In the genomic region with DNA sequence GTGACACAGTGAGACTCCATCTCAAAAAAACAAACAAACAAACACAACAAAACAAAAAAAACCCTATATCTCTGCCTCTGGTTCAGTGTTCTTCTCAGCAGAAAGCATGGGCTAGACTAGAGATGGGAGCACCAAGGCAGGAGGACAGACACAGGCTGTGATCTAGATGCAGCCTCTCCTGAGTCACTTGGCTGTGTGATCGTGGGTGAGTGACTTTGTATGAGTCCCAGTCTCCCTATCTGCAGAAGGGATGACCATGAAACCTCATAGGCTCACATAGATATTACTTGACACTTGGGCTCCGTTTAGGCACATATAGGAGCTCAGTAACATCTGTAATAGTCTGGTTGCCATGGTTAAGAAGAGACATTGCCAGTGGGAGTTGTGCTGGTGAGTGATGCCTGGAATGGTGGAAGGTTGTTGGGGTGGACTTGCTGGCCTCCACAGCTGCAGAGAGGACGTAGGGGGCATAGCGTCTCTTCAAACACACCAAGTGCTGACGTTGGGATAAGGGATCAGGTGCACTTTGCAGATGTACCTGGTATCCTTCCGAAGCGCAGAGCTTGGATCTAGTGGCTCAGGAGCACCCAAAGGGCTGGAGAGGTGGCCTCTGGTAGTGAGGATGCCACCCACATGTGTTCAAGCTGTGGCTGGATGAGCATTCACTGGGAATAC, we compare ENCODE assay signal across 21 cellular contexts.
DNase-seq lines count a peak whose midpoint lies in the region; ATAC-seq, FAIRE-seq and TF ChIP-seq lines count a peak whose summit lies in the region.
"Had no signal": no experiment of that assay in that cellular context is flagged by ENCODE, and none has a peak within 500 bp of the region (broad histone marks: within the 10 kb centered on the region; RNA-seq: fewer than 3 reads in every experiment).

No MANE protein-coding gene starts in this region.

- no peak overlapping the region for H3K9ac ChIP-seq in K562 (ENCODE audit: insufficient read depth in 1 of 2, low read depth in 2 of 2, low read length in 2 of 2)

- TF ChIP-seq CTCF in K562 (IDR thresholded peaks at IDR 0.05 in 2 of 3, conservative IDR thresholded peaks at IDR 0.05 in 1 of 3; ENCODE audit: insufficient read depth in 2 of 3, low read depth in 1 of 3, low read length in 3 of 3), result no peak
- no peak for TF ChIP-seq CTCF in testis (IDR thresholded peaks at IDR 0.05)

- CTCF ChIA-PET in activated CD8-positive, alpha-beta memory T cell treated with anti-CD3 and anti-CD28 coated beads, Interleukin-2, amount 10 ng/mL, durations not matched to agents 7 days and 5 days (lab: Charles Lee), result no interaction called here
- CTCF ChIA-PET in K562 (lab: Yijun Ruan, JAX; ENCODE audit: low intra/inter-chr PET ratio), result no interaction called here
- CTCF ChIA-PET in HEK293T (lab: Yijun Ruan, JAX), result no interaction called here

- H3K27ac ChIP-seq in K562 (ENCODE audit: extremely low read depth, low read depth, low read length) (no peak overlapping the region), testis (no peak overlapping the region)
- H3K27ac ChIP-seq: thyroid gland, VCaP had no signal

- H3K27ac Mint-ChIP-seq in activated CD8-positive, alpha-beta memory T cell treated with anti-CD3 and anti-CD28 coated beads, Interleukin-2, amount 10 ng/mL, durations not matched to agents 7 days and 5 days, result no peak overlapping the region
- H3K27ac Mint-ChIP-seq: activated naive CD4-positive, alpha-beta T cell treated with anti-CD3 and anti-CD28 coated beads, Interleukin-2, amount 50 U/mL, for 72 hours; effector memory CD8-positive, alpha-beta T cell had no signal

- BruUV-seq in K562 (replicated peaks; lab: Mats Ljungman, UMichigan), result no TSS peak

- H3K9me3 ChIP-seq in K562 (replicated peaks; ENCODE audit: control insufficient read depth, insufficient read depth, low read depth, low read length) (no peaks in the 10 kb centered on the region), testis (no peaks in the 10 kb centered on the region)
- H3K9me3 ChIP-seq: breast epithelium, thyroid gland had no signal

- WGBS in K562 (ENCODE audit: insufficient coverage, low coverage, missing lambda C conversion rate), result 0% methylated on average over 7 of the region's 7 CpGs
- 92% methylated on average over 7 of the region's 7 CpGs for WGBS in testis, 2 donors

- in situ Hi-C loops in K562 (cut with MboI), result no loop called here

- TF ChIP-seq RAD21 in K562 (CRISPR knock-in tag; conservative IDR thresholded peaks at IDR 0.05 in 1 of 2, IDR thresholded peaks at IDR 0.05 in 1 of 2), result no peak

- POLR2A ChIA-PET in K562 (lab: Yijun Ruan, JAX) (no interaction called here), HEK293T (lab: Yijun Ruan, JAX) (no interaction called here)

- no peak for TF ChIP-seq EP300 in K562 (IDR thresholded peaks at IDR 0.05; ENCODE audit: low read length)

- no peaks in the 10 kb centered on the region for H3K4me1 ChIP-seq in K562 (replicated peaks in 1 of 2; ENCODE audit: control insufficient read depth in 2 of 2, insufficient read depth in 2 of 2, low read length in 2 of 2)
- no peaks in the 10 kb centered on the region for H3K4me1 ChIP-seq in testis
- H3K4me1 ChIP-seq: breast epithelium, thyroid gland had no signal

- H3K36me3 ChIP-seq in K562 (ENCODE audit: control insufficient read depth, insufficient read depth, low read length) (no peaks in the 10 kb centered on the region), testis (ENCODE audit: low read depth, missing control alignments) (no peaks in the 10 kb centered on the region)
- H3K36me3 ChIP-seq: BLaER1 treated with 17β-estradiol and CSF1 and Interleukin-3, amounts not matched to agents 10 nM and 100 nM; breast epithelium; thyroid gland had no signal

- no peak for ATAC-seq in activated CD8-positive, alpha-beta memory T cell treated with anti-CD3 and anti-CD28 coated beads, Interleukin-2, amount 10 ng/mL, durations not matched to agents 7 days and 5 days
- no peak for ATAC-seq in K562
- no peak for ATAC-seq in GM18867 (IDR thresholded peaks at IDR 0.05; ENCODE audit: unreplicated experiment)
- ATAC-seq: activated naive CD4-positive, alpha-beta T cell treated with anti-CD3 and anti-CD28 coated beads, Interleukin-2, amount 50 U/mL, for 72 hours; effector memory CD8-positive, alpha-beta T cell; naive thymus-derived CD8-positive, alpha-beta T cell had no signal

- H3K27me3 ChIP-seq in K562 (ENCODE audit: control insufficient read depth in 2 of 2, insufficient read depth in 2 of 2, low read length in 2 of 2) (peaks cover 9 to 53% of the 10 kb centered on the region in 2 experiments; a peak in 4 of 5 replicates), testis (no peaks in the 10 kb centered on the region)
- H3K27me3 ChIP-seq: BLaER1 treated with 17β-estradiol and CSF1 and Interleukin-3, amounts not matched to agents 10 nM and 100 nM; breast epithelium; thyroid gland had no signal

- peaks cover 21% of the 10 kb centered on the region for H3K27me3 Mint-ChIP-seq in activated CD8-positive, alpha-beta memory T cell treated with anti-CD3 and anti-CD28 coated beads, Interleukin-2, amount 10 ng/mL, durations not matched to agents 7 days and 5 days

- DNase-seq in activated CD8-positive, alpha-beta memory T cell treated with anti-CD3 and anti-CD28 coated beads, Interleukin-2, amount 10 ng/mL, durations not matched to agents 7 days and 5 days, result peak; percentile 28
- DNase-seq in activated CD8-positive, alpha-beta memory T cell treated with anti-CD3 and anti-CD28 coated beads, Interleukin-2, amount 50 U/mL, for 4 hours, result no peak
- no peak for DNase-seq in K562 (ENCODE audit: extremely low read depth in 1 of 4, low spot score in 3 of 4)
- DNase-seq in iPS-NIHi7 (ENCODE audit: extremely low spot score), result peak; percentile 4
- DNase-seq in testis, result peak; percentile 7
- no peak for DNase-seq in NCI-H128 (lab: John Stamatoyannopoulos, UW; ENCODE audit: unreplicated experiment)
- no peak for DNase-seq in HEK293T (ENCODE audit: extremely low spot score)
- DNase-seq: activated CD4-positive, alpha-beta T cell treated with anti-CD3 and anti-CD28 coated beads, Interleukin-2, amount 50 U/mL, for 48 hours; DMS153; effector memory CD8-positive, alpha-beta T cell; MM.1S; naive thymus-derived CD8-positive, alpha-beta T cell; NCI-H187; thyroid gland had no signal

- H4K20me1 ChIP-seq in K562 (replicated peaks; ENCODE audit: control insufficient read depth, insufficient read depth, low read length), result no peaks in the 10 kb centered on the region
- H4K20me1 ChIP-seq: BLaER1 treated with 17β-estradiol and CSF1 and Interleukin-3, amounts not matched to agents 10 nM and 100 nM had no signal

- H3K36me3 Mint-ChIP-seq in activated CD8-positive, alpha-beta memory T cell treated with anti-CD3 and anti-CD28 coated beads, Interleukin-2, amount 10 ng/mL, durations not matched to agents 7 days and 5 days, result no peaks in the 10 kb centered on the region
- H3K36me3 Mint-ChIP-seq: activated naive CD4-positive, alpha-beta T cell treated with anti-CD3 and anti-CD28 coated beads, Interleukin-2, amount 50 U/mL, for 72 hours; naive thymus-derived CD8-positive, alpha-beta T cell had no signal

- no peaks in the 10 kb centered on the region for H3K79me2 ChIP-seq in K562 (ENCODE audit: control insufficient read depth, insufficient read depth, low read length)

- intact Hi-C loops in K562 (cut with micrococcal nuclease) (no loop called here), testis (cut with DNase I; ENCODE audit: low total_unique reads) (no loop called here)

- no peaks in the 10 kb centered on the region for H3K4me1 Mint-ChIP-seq in activated CD8-positive, alpha-beta memory T cell treated with anti-CD3 and anti-CD28 coated beads, Interleukin-2, amount 10 ng/mL, durations not matched to agents 7 days and 5 days

- no peak overlapping the region for H3K4me3 Mint-ChIP-seq in activated CD8-positive, alpha-beta memory T cell treated with anti-CD3 and anti-CD28 coated beads, Interleukin-2, amount 10 ng/mL, durations not matched to agents 7 days and 5 days
- H3K4me3 Mint-ChIP-seq: effector memory CD8-positive, alpha-beta T cell; naive thymus-derived CD8-positive, alpha-beta T cell had no signal

- no peaks in the 10 kb centered on the region for H3K9me1 ChIP-seq in K562 (ENCODE audit: control insufficient read depth, insufficient read depth, low read length)

- FAIRE-seq in K562 (lab: Jason Lieb, UNC), result no peak
- FAIRE-seq: A204.1, keratinocyte had no signal

- H3K4me2 ChIP-seq in K562 (ENCODE audit: insufficient read depth, low read length), result no peak overlapping the region

- H3K9me3 Mint-ChIP-seq in activated CD8-positive, alpha-beta memory T cell treated with anti-CD3 and anti-CD28 coated beads, Interleukin-2, amount 10 ng/mL, durations not matched to agents 7 days and 5 days (ENCODE audit: low read depth), result no peaks in the 10 kb centered on the region
- H3K9me3 Mint-ChIP-seq: activated naive CD4-positive, alpha-beta T cell treated with anti-CD3 and anti-CD28 coated beads, Interleukin-2, amount 50 U/mL, for 72 hours; effector memory CD8-positive, alpha-beta T cell; naive thymus-derived CD8-positive, alpha-beta T cell had no signal

- TF ChIP-seq POLR2A in K562 (conservative IDR thresholded peaks at IDR 0.05), result no peak
- TF ChIP-seq POLR2A in testis (IDR thresholded peaks at IDR 0.05), result no peak

- H3K4me3 ChIP-seq in K562 (no peak overlapping the region), testis (no peak overlapping the region)
- H3K4me3 ChIP-seq: BLaER1 treated with 17β-estradiol and CSF1 and Interleukin-3, amounts not matched to agents 10 nM and 100 nM; breast epithelium; thyroid gland had no signal

- no peak overlapping the region for H2AFZ ChIP-seq in K562 (ENCODE audit: low read depth, low read length)

TF ChIP-seq in K562, 482 proteins besides CTCF, POLR2A, EP300 and RAD21:
- TF ChIP-seq ZNF263 (CRISPR knock-in tag; IDR thresholded peaks at IDR 0.05; ENCODE audit: borderline replicate concordance) (peak; percentile 45; the same call in 1 of the 2 replicates), ZFP1 (CRISPR knock-in tag; IDR thresholded peaks at IDR 0.05) (no peak), XRCC5 (IDR thresholded peaks at IDR 0.05; ENCODE audit: low read depth, low read length) (no peak), EHMT2 (IDR thresholded peaks at IDR 0.05) (no peak)

TF ChIP-seq in HEK293T, 16 proteins besides CTCF, POLR2A, EP300 and RAD21:
- no peak for TF ChIP-seq ZNF384 (IDR thresholded peaks at IDR 0.05)
- TF ChIP-seq HDGF (IDR thresholded peaks at IDR 0.05; ENCODE audit: borderline replicate concordance), result no peak
- no peak for TF ChIP-seq NFRKB (IDR thresholded peaks at IDR 0.05)
- no peak for TF ChIP-seq SUZ12 (IDR thresholded peaks at IDR 0.05)
- no peak for TF ChIP-seq ELF4 (IDR thresholded peaks at IDR 0.05)
- no peak for TF ChIP-seq PKNOX1 (IDR thresholded peaks at IDR 0.05)
- TF ChIP-seq LEF1 (IDR thresholded peaks at IDR 0.05; ENCODE audit: borderline replicate concordance), result no peak

Comparison
In these comparisons a context has a peak if more than half of its experiments do, and no peak if none do; other contexts are left out.
1. DNase-seq: peak in activated CD8-positive, alpha-beta memory T cell treated with anti-CD3 and anti-CD28 coated beads, Interleukin-2, amount 10 ng/mL, durations not matched to agents 7 days and 5 days (single experiment), iPS-NIHi7 (single experiment) and testis (single experiment); none in activated CD8-positive, alpha-beta memory T cell treated with anti-CD3 and anti-CD28 coated beads, Interleukin-2, amount 50 U/mL, for 4 hours (single experiment), K562 (0 of 4), NCI-H128 (single experiment) and HEK293T (single experiment).